8 cellular contexts compared by ENCODE assay signal in genomic region chr6:143536866-143537691, GRCh38. TPM values are rescaled to one million over a fixed set of nuclear protein-coding genes. Genes with fewer than 3 reads are reported as not detected.
DNase-seq lines count a peak whose midpoint lies in the region; ATAC-seq and TF ChIP-seq lines count a peak whose summit lies in the region.

No MANE protein-coding gene starts in this region.

- H3K9me2 ChIP-seq in SU-DHL-6 (replicated peaks; ENCODE audit: insufficient read depth, low read length): no peaks in the 10 kb centered on the region

- ATAC-seq in GM21447 (IDR thresholded peaks at IDR 0.05; ENCODE audit: unreplicated experiment) (peak; percentile 56), heart right ventricle (peak; percentile 64 to 82 (median 78))

- peak overlapping the region; percentile 59 for H3K4me3 Mint-ChIP-seq in Calu3 (ENCODE audit: low read depth, unreplicated experiment)

- H3K9me3 ChIP-seq in HUES48 (ENCODE audit: control insufficient read depth, insufficient read depth, low read length) (no peaks in the 10 kb centered on the region), SU-DHL-6 (ENCODE audit: insufficient read depth, low read length) (no peaks in the 10 kb centered on the region), adipocyte (ENCODE audit: control insufficient read depth, low read length) (no peaks in the 10 kb centered on the region), heart right ventricle (no peaks in the 10 kb centered on the region)

- H3K79me2 ChIP-seq in SU-DHL-6 (ENCODE audit: insufficient read depth, low read length): no peaks in the 10 kb centered on the region

- WGBS in heart right ventricle, 2 donors: 0 to 1% methylated on average over 35 to 103 of the region's 103 CpGs

- peaks cover 11% of the 10 kb centered on the region for H3K36me3 Mint-ChIP-seq in Calu3 (ENCODE audit: insufficient read depth, unreplicated experiment)

- CTCF ChIA-PET in Calu3 (lab: Charles Lee): no interaction called here

- no peak overlapping the region for H3K27ac Mint-ChIP-seq in Calu3 (ENCODE audit: unreplicated experiment)

- no TSS peak for BruUV-seq in Calu3 (replicated peaks; lab: Mats Ljungman, UMichigan)

- peaks cover 13% of the 10 kb centered on the region for H3K4me1 Mint-ChIP-seq in Calu3 (ENCODE audit: low read depth, unreplicated experiment)

- intact Hi-C loops in Calu3 (cut with micrococcal nuclease; ENCODE audit: unreplicated experiment): no loop called here
- intact Hi-C loops in heart right ventricle (cut with DNase I): no loop called here
- intact Hi-C loops in posterior vena cava (cut with DNase I): no loop called here

- no peak for TF ChIP-seq CTCF in Calu3 (IDR thresholded peaks at IDR 0.05; ENCODE audit: unreplicated experiment)
- no peak for TF ChIP-seq CTCF in SU-DHL-6 (IDR thresholded peaks at IDR 0.05; ENCODE audit: insufficient read depth, low read length, poor library complexity, severe bottlenecking)
- peak in 8 of 9 donors; percentile 30 to 58 (median 46) for TF ChIP-seq CTCF in heart right ventricle (IDR thresholded peaks at IDR 0.05)

- H3K9ac ChIP-seq in HUES48 (ENCODE audit: low read depth, low read length) (peak overlapping the region; percentile 47; the same call in 1 of the 2 replicates), SU-DHL-6 (ENCODE audit: low read length) (peak overlapping the region; percentile 47), adipocyte (ENCODE audit: low read length) (peak overlapping the region; percentile 71)

- H4K20me1 ChIP-seq in SU-DHL-6 (ENCODE audit: low read depth, low read length): no peaks in the 10 kb centered on the region

- H3K27me3 ChIP-seq in HUES48 (ENCODE audit: control insufficient read depth, insufficient read depth, low read length) (peaks cover 42% of the 10 kb centered on the region), SU-DHL-6 (ENCODE audit: low read length) (no peaks in the 10 kb centered on the region), adipocyte (replicated peaks; ENCODE audit: control insufficient read depth, insufficient read depth, low read length) (no peaks in the 10 kb centered on the region), heart right ventricle (no peaks in the 10 kb centered on the region)

- H3K4me2 ChIP-seq in SU-DHL-6 (ENCODE audit: low read depth, low read length, poor library complexity, severe bottlenecking): peak overlapping the region; percentile 63

- H3K36me3 ChIP-seq in HUES48 (ENCODE audit: control insufficient read depth, insufficient read depth, low read length) (no peaks in the 10 kb centered on the region), SU-DHL-6 (ENCODE audit: low read length) (no peaks in the 10 kb centered on the region), adipocyte (ENCODE audit: control insufficient read depth, insufficient read depth, low read length, severe bottlenecking) (no peaks in the 10 kb centered on the region), heart right ventricle (no peaks in the 10 kb centered on the region)

- H3K9me3 Mint-ChIP-seq in Calu3 (ENCODE audit: low read depth, unreplicated experiment): no peaks in the 10 kb centered on the region

- H3K27ac ChIP-seq in HUES48 (ENCODE audit: low read depth, low read length) (no peak overlapping the region), SU-DHL-6 (ENCODE audit: low read depth, low read length) (no peak overlapping the region), heart right ventricle (peak overlapping the region in 9 of 10 donors; percentile 55 to 76 (median 61))

- H3K27me3 Mint-ChIP-seq in Calu3 (ENCODE audit: unreplicated experiment): no peaks in the 10 kb centered on the region

- H3F3A ChIP-seq in SU-DHL-6 (ENCODE audit: insufficient read depth): no peaks in the 10 kb centered on the region; the same call in 1 of the 2 replicates

- H3K4me1 ChIP-seq in HUES48 (ENCODE audit: control insufficient read depth, insufficient read depth, low read length): peaks cover 24% of the 10 kb centered on the region
- peaks cover 5% of the 10 kb centered on the region for H3K4me1 ChIP-seq in adipocyte (ENCODE audit: control insufficient read depth, insufficient read depth, low read length)
- peaks cover 0 to 16% (median 10%) of the 10 kb centered on the region in 9 donors for H3K4me1 ChIP-seq in heart right ventricle

- H2AFZ ChIP-seq in SU-DHL-6 (ENCODE audit: low read depth, low read length, severe bottlenecking): peak overlapping the region; percentile 76

- peak overlapping the region; percentile 67 for H3K4me3 ChIP-seq in HUES48 (ENCODE audit: low read depth, low read length)
- peak overlapping the region; percentile 46 for H3K4me3 ChIP-seq in SU-DHL-6 (ENCODE audit: insufficient read depth, low read length, poor library complexity, severe bottlenecking)
- peak overlapping the region; percentile 84 for H3K4me3 ChIP-seq in adipocyte (ENCODE audit: low read length)
- peak overlapping the region; percentile 37 to 71 (median 62) for H3K4me3 ChIP-seq in heart right ventricle

- DNase-seq in Calu3: peak; percentile 60
- peak; percentile 77 for DNase-seq in adipocyte (ENCODE audit: low read depth)
- DNase-seq in heart right ventricle: peak; percentile 47 to 75
- DNase-seq in posterior vena cava (ENCODE audit: low spot score): peak; percentile 91
- no peak for DNase-seq in epidermal melanocyte (ENCODE audit: insufficient read length, low spot score)

RNA-seq across cellular contexts. Expression of gene FUCA2, which starts 25.6 kb away (rescaled TPM):
- 45.5 and 53.7 TPM in 2 replicates for total RNA-seq in Calu3 (2022)
- 10 to 100 TPM; 32.8 to 63.4 (median 40.1) TPM for total RNA-seq in heart right ventricle
- polyA plus RNA-seq in heart right ventricle: 10 to 100 TPM; 24.1 to 47.1 TPM
- 10 to 100 TPM; 41.4 to 49.6 TPM for total RNA-seq in posterior vena cava

Comparison
In these comparisons a context has a peak if more than half of its experiments do, and no peak if none do; other contexts are left out.
1. CTCF ChIP-seq: peak in heart right ventricle (8 of 9); none in Calu3 (single experiment) and SU-DHL-6 (single experiment).
2. H3K27ac ChIP-seq: peak in heart right ventricle (9 of 10); none in HUES48 (single experiment) and SU-DHL-6 (single experiment).
3. Peak in every context shown above with its lines, with median percentiles within 50 percentile points of each other: H3K4me3 ChIP-seq and H3K9ac ChIP-seq.